In the genomic region with DNA sequence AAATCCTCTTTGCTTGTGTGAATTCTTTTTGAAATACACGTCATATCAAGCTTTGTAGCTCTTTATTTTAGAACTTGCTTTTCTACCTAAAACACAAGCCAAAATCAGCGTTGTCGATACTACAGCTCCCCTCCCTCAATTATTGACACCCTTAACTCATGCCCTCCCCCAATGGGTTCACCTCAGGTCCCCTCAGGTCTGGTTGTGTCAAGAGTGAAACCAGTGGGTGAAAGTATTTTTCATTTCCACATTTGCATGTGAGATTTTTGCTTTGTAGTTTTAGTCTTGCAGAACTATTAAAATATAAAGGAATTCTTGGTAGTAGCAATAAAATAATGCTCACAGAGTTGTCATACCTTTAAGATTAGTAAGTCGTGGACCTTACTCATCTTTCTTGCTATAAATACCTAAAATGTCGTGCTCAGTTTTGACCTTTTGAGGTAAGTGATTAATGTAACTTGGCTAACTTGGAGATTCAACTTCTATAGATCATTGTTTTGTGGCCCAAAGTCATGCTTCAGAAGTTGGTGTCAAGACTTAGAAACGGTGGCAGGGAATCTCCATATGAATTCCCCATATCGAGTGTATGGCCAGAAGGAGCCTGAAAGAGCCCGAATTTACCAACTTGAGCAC, we compare ENCODE assay signal across 8 cellular contexts. TPM values are rescaled to one million over a fixed set of nuclear protein-coding genes. Genes with fewer than 3 reads are reported as not detected.
DNase-seq lines count a peak whose midpoint lies in the region; ATAC-seq and TF ChIP-seq lines count a peak whose summit lies in the region.

No MANE protein-coding gene starts in this region.

- intact Hi-C loops in heart left ventricle (cut with DNase I) = no loop called here
- intact Hi-C loops in left cardiac atrium (cut with DNase I) = no loop called here
- intact Hi-C loops in tibial artery (cut with DNase I; ENCODE audit: low total_unique reads) = no loop called here

- H3K9me3 ChIP-seq in heart left ventricle (no peaks in the 10 kb centered on the region), HUES48 (ENCODE audit: control insufficient read depth, insufficient read depth, low read length) (no peaks in the 10 kb centered on the region), skeletal muscle tissue (ENCODE audit: control insufficient read depth in 3 of 3, low read length in 3 of 3) (no peaks in the 10 kb centered on the region), tibial artery (no peaks in the 10 kb centered on the region)

- DNase-seq in heart left ventricle = no peak
- no peak for DNase-seq in left cardiac atrium
- DNase-seq in coronary artery (ENCODE audit: low spot score) = no peak
- no peak for DNase-seq in tibial artery
- no peak for DNase-seq in epidermal melanocyte (ENCODE audit: insufficient read length, low spot score)
- no peak for DNase-seq in HuH-7.5 (ENCODE audit: low spot score)

- 79 to 84% (median 82%) methylated on average over 8 of the region's 8 CpGs for WGBS in heart left ventricle, 4 donors

- no peaks in the 10 kb centered on the region for H3K27me3 ChIP-seq in heart left ventricle
- no peaks in the 10 kb centered on the region for H3K27me3 ChIP-seq in HUES48 (ENCODE audit: control insufficient read depth, insufficient read depth, low read length)
- H3K27me3 ChIP-seq in skeletal muscle tissue (ENCODE audit: control insufficient read depth in 3 of 3, insufficient read depth in 3 of 3, low read length in 3 of 3) = no peaks in the 10 kb centered on the region
- H3K27me3 ChIP-seq in tibial artery = no peaks in the 10 kb centered on the region

- H3K4me3 ChIP-seq in heart left ventricle (peak overlapping the region in 8 of 12 donors; percentile 73 to 100 (median 96)), HUES48 (ENCODE audit: low read depth, low read length) (peak overlapping the region; percentile 92), coronary artery (peak overlapping the region; percentile 90), skeletal muscle tissue (ENCODE audit: low read length in 3 of 3) (peak overlapping the region; percentile 77 to 89 (median 84)), tibial artery (peak overlapping the region in 1 of 2 donors; percentile 98)

- TF ChIP-seq CTCF in heart left ventricle (IDR thresholded peaks at IDR 0.05) (no peak), coronary artery (IDR thresholded peaks at IDR 0.05) (no peak), tibial artery (IDR thresholded peaks at IDR 0.05) (no peak)

- no peak for TF ChIP-seq POLR2A in heart left ventricle (IDR thresholded peaks at IDR 0.05)

- H3K36me3 ChIP-seq in heart left ventricle = no peaks in the 10 kb centered on the region
- H3K36me3 ChIP-seq in HUES48 (ENCODE audit: control insufficient read depth, insufficient read depth, low read length) = no peaks in the 10 kb centered on the region
- H3K36me3 ChIP-seq in skeletal muscle tissue (ENCODE audit: control insufficient read depth in 3 of 3, insufficient read depth in 3 of 3, low read length in 3 of 3) = no peaks in the 10 kb centered on the region
- H3K36me3 ChIP-seq in tibial artery = no peaks in the 10 kb centered on the region

- H3K9ac ChIP-seq in HUES48 (ENCODE audit: low read depth, low read length) = no peak overlapping the region
- peak overlapping the region in 1 of 3 donors; percentile 91 for H3K9ac ChIP-seq in skeletal muscle tissue (ENCODE audit: low read depth in 1 of 3, low read length in 3 of 3)

- H3K4me1 ChIP-seq in heart left ventricle (peaks cover 0 to 22% (median 13%) of the 10 kb centered on the region in 12 donors), HUES48 (ENCODE audit: control insufficient read depth, insufficient read depth, low read length) (peaks cover 14% of the 10 kb centered on the region), skeletal muscle tissue (ENCODE audit: control insufficient read depth in 3 of 3, insufficient read depth in 3 of 3, low read length in 3 of 3) (peaks cover 16 to 23% (median 17%) of the 10 kb centered on the region in 3 donors), tibial artery (peaks cover 0 to 20% (median 6%) of the 10 kb centered on the region in 4 donors)

- H3K27ac ChIP-seq in heart left ventricle = peak overlapping the region in 2 of 12 donors; percentile 16 to 96
- H3K27ac ChIP-seq in HUES48 (ENCODE audit: low read depth, low read length) = no peak overlapping the region
- no peak overlapping the region for H3K27ac ChIP-seq in coronary artery
- H3K27ac ChIP-seq in skeletal muscle tissue (ENCODE audit: low read depth, low read length) = peak overlapping the region; percentile 92
- no peak overlapping the region for H3K27ac ChIP-seq in tibial artery

- no peak for ATAC-seq in heart left ventricle
- no peak for ATAC-seq in left cardiac atrium

RNA-seq across cellular contexts. Expression of gene ACTR3B, which starts 1.7 kb away (rescaled TPM):
- total RNA-seq in heart left ventricle = 10 to 100 TPM in 2 of 9 donors, 1 to 10 TPM in 7; 2.2 to 12.4 (median 8.9) TPM
- 1 to 10 TPM; 2.3 to 7.2 TPM for polyA plus RNA-seq in heart left ventricle
- 1 to 10 TPM; 4.9 to 8.3 TPM for total RNA-seq in left cardiac atrium
- total RNA-seq in skeletal muscle tissue = 9.9 TPM
